ENCODE assay signal across 16 cellular contexts in the genomic region with DNA sequence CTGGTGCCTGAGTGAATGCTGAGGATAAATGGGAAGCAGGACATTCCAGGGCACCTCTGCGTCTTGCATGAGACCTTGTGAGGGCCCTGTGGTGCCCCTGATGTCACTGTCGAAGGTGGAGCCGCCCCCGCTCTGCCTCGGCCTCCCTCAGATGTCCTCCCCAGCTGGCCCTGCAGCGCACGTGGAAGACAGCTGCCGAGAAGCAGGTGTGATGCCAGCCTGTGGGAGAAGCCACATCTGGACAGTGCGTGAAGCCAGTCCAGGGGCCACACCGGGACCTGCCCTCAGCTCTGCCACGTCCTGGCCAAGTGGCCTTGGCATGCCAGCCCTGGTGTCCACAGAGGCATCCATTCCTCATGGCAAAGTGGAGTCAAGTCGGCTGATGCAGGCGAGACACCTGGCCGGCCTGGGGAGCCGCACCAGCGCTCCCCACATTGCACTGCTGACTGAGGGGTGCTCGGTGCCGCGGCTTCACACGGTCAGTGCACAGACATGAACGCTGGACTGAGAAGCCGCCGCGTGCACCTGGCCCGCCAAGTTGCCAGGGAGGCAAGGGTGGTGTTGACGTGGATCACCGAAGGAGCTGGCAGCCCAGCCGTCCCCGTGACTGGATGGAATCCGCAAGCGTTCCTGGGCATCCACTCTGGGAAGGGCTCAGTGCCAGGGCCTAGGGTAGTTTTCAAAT. TPM values are rescaled to one million over a fixed set of nuclear protein-coding genes. Genes with fewer than 3 reads are reported as not detected.
DNase-seq lines count a peak whose midpoint lies in the region; ATAC-seq and TF ChIP-seq lines count a peak whose summit lies in the region.
"Had no signal": no experiment of that assay in that cellular context is flagged by ENCODE, and none has a peak within 500 bp of the region (broad histone marks: within the 10 kb centered on the region; RNA-seq: fewer than 3 reads in every experiment).

No MANE protein-coding gene starts in this region.

- ATAC-seq in heart left ventricle (peak; percentile 74 to 85 (median 82)), GM19397 (IDR thresholded peaks at IDR 0.05; ENCODE audit: unreplicated experiment) (no peak)
- ATAC-seq: activated CD4-positive, CD25-positive, alpha-beta regulatory T cell treated with anti-CD3 and anti-CD28 coated beads, Interleukin-2, amount 50 U/mL, for 24 hours had no signal

- intact Hi-C loops in heart left ventricle (cut with DNase I), result loop anchor here in 1 of 10 donors (2.0 kb wide), 1 partner anchor 23 kb away; no protein-coding TSS in a partner anchor
- intact Hi-C loops in posterior vena cava (cut with DNase I), result no loop called here

- H3K36me3 ChIP-seq in Peyer's patch, result no peaks in the 10 kb centered on the region
- no peaks in the 10 kb centered on the region for H3K36me3 ChIP-seq in heart left ventricle
- H3K36me3 ChIP-seq: BE2C had no signal

- H3K4me3 ChIP-seq in Peyer's patch (no peak overlapping the region), heart left ventricle (no peak overlapping the region)
- H3K4me3 ChIP-seq: hepatocyte had no signal

- TF ChIP-seq POLR2A in Peyer's patch (IDR thresholded peaks at IDR 0.05), result no peak
- no peak for TF ChIP-seq POLR2A in heart left ventricle (IDR thresholded peaks at IDR 0.05)

- H3K27me3 ChIP-seq in Peyer's patch (no peaks in the 10 kb centered on the region), heart left ventricle (no peaks in the 10 kb centered on the region)
- H3K27me3 ChIP-seq: BE2C, hepatocyte had no signal

- H3K4me1 ChIP-seq in Peyer's patch, result peaks cover 0 to 3% (median 0%) of the 10 kb centered on the region in 4 donors
- H3K4me1 ChIP-seq in heart left ventricle, result peaks cover 0 to 31% (median 18%) of the 10 kb centered on the region in 12 donors

- H3K9me3 ChIP-seq in Peyer's patch (no peaks in the 10 kb centered on the region), heart left ventricle (no peaks in the 10 kb centered on the region)
- H3K9me3 ChIP-seq: BE2C had no signal

- no peak for TF ChIP-seq CTCF in Peyer's patch (IDR thresholded peaks at IDR 0.05)
- no peak for TF ChIP-seq CTCF in heart left ventricle (IDR thresholded peaks at IDR 0.05)

- peak; percentile 28 for DNase-seq in D341Med (ENCODE audit: low spot score)
- DNase-seq in Peyer's patch, result peak in 2 of 3 donors; percentile 31 to 39
- DNase-seq in heart left ventricle, result peak; percentile 77 to 89 (median 84)
- peak; percentile 82 for DNase-seq in posterior vena cava (ENCODE audit: low spot score)
- no peak for DNase-seq in COR-L47 (lab: John Stamatoyannopoulos, UW)
- no peak for DNase-seq in activated CD4-positive, CD25-positive, alpha-beta regulatory T cell treated with anti-CD3 and anti-CD28 coated beads, Interleukin-2, amount 50 U/mL, for 72 hours
- DNase-seq: BE2C, dermis blood vessel endothelial cell, DMS 273 treated with DMSO at 0.1 percent for 48 hours, KG1, NCI-H1092, NCI-H2171, RPMI8226 had no signal

- H3K27ac ChIP-seq in Peyer's patch (no peak overlapping the region), heart left ventricle (peak overlapping the region in 7 of 12 donors; percentile 39 to 58 (median 52))
- H3K27ac ChIP-seq: hepatocyte had no signal

- 67 to 84% (median 72%) methylated on average over 19 to 31 of the region's 31 CpGs for WGBS in heart left ventricle, 4 donors

RNA-seq across cellular contexts. Expression of a gene that starts 21.5 kb away (rescaled TPM):
- total RNA-seq in Peyer's patch (100 to 1,000 TPM in 3 of 4 donors, 10 to 100 TPM in 1; 73.4 to 170 (median 117) TPM), heart left ventricle (100 to 1,000 TPM in 1 of 9 donors, 10 to 100 TPM in 8; 60.6 to 121 (median 79.5) TPM), posterior vena cava (100 to 1,000 TPM in 1 of 2 donors, 10 to 100 TPM in 1; 80.5 to 101 TPM)
- polyA plus RNA-seq in heart left ventricle, result 100 to 1,000 TPM in 1 of 2 donors, 10 to 100 TPM in 1; 59.4 to 144 TPM

Comparison
In these comparisons a context has a peak if more than half of its experiments do, and no peak if none do; other contexts are left out.
1. DNase-seq: peak in D341Med (single experiment), Peyer's patch (2 of 3), heart left ventricle (5 of 5) and posterior vena cava (single experiment); none in COR-L47 (single experiment) and activated CD4-positive, CD25-positive, alpha-beta regulatory T cell treated with anti-CD3 and anti-CD28 coated beads, Interleukin-2, amount 50 U/mL, for 72 hours (single experiment).
2. H3K27ac ChIP-seq: peak in heart left ventricle (7 of 12); none in Peyer's patch (0 of 4).